Comparison of ENCODE assay signal across 2 cellular contexts in genomic region chr3:139130390-139131140, GRCh38.
TF ChIP-seq lines count a peak whose summit lies in the region.

No MANE protein-coding gene starts in this region.

TF ChIP-seq in WTC11, 78 proteins besides CTCF, POLR2A, EP300 and RAD21:
- no peak for TF ChIP-seq ZBTB43 (CRISPR knock-in tag; IDR thresholded peaks at IDR 0.05)
- TF ChIP-seq, protein P1, sequence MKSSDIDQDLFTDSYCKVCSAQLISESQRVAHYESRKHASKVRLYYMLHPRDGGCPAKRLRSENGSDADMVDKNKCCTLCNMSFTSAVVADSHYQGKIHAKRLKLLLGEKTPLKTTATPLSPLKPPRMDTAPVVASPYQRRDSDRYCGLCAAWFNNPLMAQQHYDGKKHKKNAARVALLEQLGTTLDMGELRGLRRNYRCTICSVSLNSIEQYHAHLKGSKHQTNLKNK (CRISPR knock-in tag; IDR thresholded peaks at IDR 0.05) = no peak
TF ChIP-seq in WTC11: peak in this region for 0.

TF ChIP-seq in H1, 55 proteins besides CTCF, POLR2A, EP300 and RAD21:
- TF ChIP-seq NANOG (IDR thresholded peaks at IDR 0.05; ENCODE audit: insufficient read depth, low read depth, low read length, poor library complexity, severe bottlenecking) (no peak), BCL11A (IDR thresholded peaks at IDR 0.05; ENCODE audit: low read depth in 2 of 2, low read length in 2 of 2) (no peak), TAF7 (optimal IDR thresholded peaks at IDR 0.05; ENCODE audit: borderline replicate concordance, low read depth, low read length) (no peak), CBX5 (IDR thresholded peaks at IDR 0.05; ENCODE audit: low read depth, low read length) (no peak), EGR1 (IDR thresholded peaks at IDR 0.05; ENCODE audit: borderline replicate concordance, low read depth, low read length) (no peak), MAX (IDR thresholded peaks at IDR 0.05) (0 out of 2 replicates have a peak, but pooled peaks have one; percentile 29)
